In the genomic region with DNA sequence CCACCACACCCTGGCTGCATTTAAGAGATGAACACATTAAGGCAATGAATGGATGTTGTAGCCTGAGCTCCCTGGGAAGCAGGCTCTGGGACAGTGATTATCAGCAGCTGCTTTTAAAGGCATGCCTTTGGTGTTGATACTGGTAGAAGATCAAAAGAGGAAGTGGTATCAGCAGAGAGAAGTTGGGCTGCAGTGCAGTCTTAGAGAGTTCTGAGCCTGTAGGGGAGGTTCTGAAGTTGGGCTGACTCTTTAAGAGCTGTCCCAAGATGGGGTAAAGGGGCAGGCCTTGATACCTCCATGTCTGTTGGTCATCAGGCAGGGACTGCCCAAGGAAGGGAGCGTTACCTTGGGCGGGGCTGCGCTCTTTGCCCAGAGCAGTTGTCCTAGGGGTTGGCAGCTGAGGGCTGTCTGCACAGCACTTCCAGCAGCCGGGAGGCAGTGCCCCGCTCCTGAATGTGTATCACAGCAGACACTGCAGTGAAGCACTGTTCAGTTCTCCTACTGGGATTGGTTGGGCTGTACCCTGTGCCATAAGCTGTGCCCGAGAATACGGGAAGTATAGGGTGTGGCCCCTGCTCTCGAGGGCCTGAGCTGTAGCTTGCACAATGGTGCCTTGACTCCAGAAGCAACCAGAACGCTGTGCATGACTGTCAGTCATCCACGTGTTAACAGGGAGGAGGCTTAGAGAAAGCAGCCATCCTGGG, we compare ENCODE assay signal across 10 cellular contexts.
DNase-seq lines count a peak whose midpoint lies in the region; ATAC-seq and TF ChIP-seq lines count a peak whose summit lies in the region.
"Had no signal": no experiment of that assay in that cellular context is flagged by ENCODE, and none has a peak within 500 bp of the region (broad histone marks: within the 10 kb centered on the region; RNA-seq: fewer than 3 reads in every experiment).

No MANE protein-coding gene starts in this region.

- TF ChIP-seq CTCF in ascending aorta (IDR thresholded peaks at IDR 0.05) = no peak
- no peak for TF ChIP-seq CTCF in omental fat pad (IDR thresholded peaks at IDR 0.05)

- H3K36me3 ChIP-seq in ascending aorta = peaks cover 0 to 6% of the 10 kb centered on the region in 2 donors

- H3K4me3 ChIP-seq in ascending aorta = no peak overlapping the region
- H3K4me3 ChIP-seq: SK-N-MC had no signal

- no peaks in the 10 kb centered on the region for H3K9me3 ChIP-seq in ascending aorta

- no peak overlapping the region for H3K27ac ChIP-seq in ascending aorta
- H3K27ac ChIP-seq: SK-N-MC had no signal

- H3K4me1 ChIP-seq in ascending aorta = peaks cover 1 to 7% of the 10 kb centered on the region in 2 donors

- ATAC-seq in GM18502 (IDR thresholded peaks at IDR 0.05; ENCODE audit: poor library complexity, unreplicated experiment) = peak; percentile 63
- peak; percentile 72 for ATAC-seq in HG03095 (IDR thresholded peaks at IDR 0.05; ENCODE audit: unreplicated experiment)
- peak; percentile 45 for ATAC-seq in omental fat pad (ENCODE audit: low FRiP score)

- peak; percentile 29 to 69 for DNase-seq in ascending aorta (ENCODE audit: low spot score in 2 of 2)
- no peak for DNase-seq in omental fat pad (ENCODE audit: low spot score)
- DNase-seq in activated CD4-positive, alpha-beta T cell treated with anti-CD3 and anti-CD28 coated beads for 4 hours = no peak
- no peak for DNase-seq in DMS114 treated with DMSO at 0.1 percent for 48 hours (lab: John Stamatoyannopoulos, UW; ENCODE audit: unreplicated experiment)
- DNase-seq in activated T-cell treated with anti-CD3 and anti-CD28 coated beads for 4 hours = no peak
- DNase-seq in NCI-H2107 treated with DMSO at 0.1 percent for 48 hours (lab: John Stamatoyannopoulos, UW; ENCODE audit: unreplicated experiment) = no peak
- DNase-seq: stimulated activated naive CD4-positive, alpha-beta T cell had no signal

- no peaks in the 10 kb centered on the region for H3K27me3 ChIP-seq in ascending aorta

- intact Hi-C loops in ascending aorta (cut with DNase I) = no loop called here

Comparison
In these comparisons a context has a peak if more than half of its experiments do, and no peak if none do; other contexts are left out.
1. DNase-seq: peak in ascending aorta (2 of 2); none in omental fat pad (single experiment), activated CD4-positive, alpha-beta T cell treated with anti-CD3 and anti-CD28 coated beads for 4 hours (0 of 2), DMS114 treated with DMSO at 0.1 percent for 48 hours (single experiment), activated T-cell treated with anti-CD3 and anti-CD28 coated beads for 4 hours (single experiment) and NCI-H2107 treated with DMSO at 0.1 percent for 48 hours (single experiment).
2. Peak in every context shown above with its lines, with median percentiles within 50 percentile points of each other: ATAC-seq.